8 cellular contexts compared by ENCODE assay signal in genomic region chr9:111959468-111959941, GRCh38.
A peak's percentile ranks its signal among the peaks of the same experiment; 100 is the strongest.
DNase-seq lines count a peak whose midpoint lies in the region; ATAC-seq lines count a peak whose summit lies in the region.
"Had no signal": no experiment of that assay in that cellular context is flagged by ENCODE, and none has a peak within 500 bp of the region (broad histone marks: within the 10 kb centered on the region; RNA-seq: fewer than 3 reads in every experiment).

No MANE protein-coding gene starts in this region.

- peak; percentile 87 for ATAC-seq in left ventricle myocardium superior
- ATAC-seq in GM21619 (IDR thresholded peaks at IDR 0.05; ENCODE audit: unreplicated experiment): no peak
- no peak for ATAC-seq in activated CD4-positive, CD25-positive, alpha-beta regulatory T cell treated with anti-CD3 and anti-CD28 coated beads, Interleukin-2, amount 50 U/mL, for 24 hours

- DNase-seq in HPDE6-E6E7 (ENCODE audit: extremely low spot score) (peak; percentile 94), SHP77 (lab: John Stamatoyannopoulos, UW) (peak; percentile 25 to 63), left ventricle myocardium superior (no peak), stromal cell of bone marrow (ENCODE audit: low read depth) (peak; percentile 87)
- no peak for DNase-seq in activated CD4-positive, CD25-positive, alpha-beta regulatory T cell treated with anti-CD3 and anti-CD28 coated beads, Interleukin-2, amount 50 U/mL, for 72 hours
- DNase-seq: nucleus accumbens had no signal

- intact Hi-C loops in left ventricle myocardium superior (cut with micrococcal nuclease): no loop called here

Comparison
In these comparisons a context has a peak if more than half of its experiments do, and no peak if none do; other contexts are left out.
1. DNase-seq: peak in HPDE6-E6E7 (single experiment), SHP77 (2 of 2) and stromal cell of bone marrow (single experiment); none in left ventricle myocardium superior (single experiment) and activated CD4-positive, CD25-positive, alpha-beta regulatory T cell treated with anti-CD3 and anti-CD28 coated beads, Interleukin-2, amount 50 U/mL, for 72 hours (single experiment).